Comparison of ENCODE assay signal across 8 cellular contexts in genomic region chr12:69239922-69240624, GRCh38. TPM values are rescaled to one million over a fixed set of nuclear protein-coding genes. Genes with fewer than 3 reads are reported as not detected.
A peak's percentile ranks its signal among the peaks of the same experiment; 100 is the strongest.
DNase-seq lines count a peak whose midpoint lies in the region; ATAC-seq and TF ChIP-seq lines count a peak whose summit lies in the region.

No MANE protein-coding gene starts in this region.

- H3K9me3 Mint-ChIP-seq in T-helper 2 cell treated with Interferon-gamma antibody and Interleukin-4, amounts not matched to agents 5 μg/mL and 100 μg/mL, for 36 hours, result no peaks in the 10 kb centered on the region

- no peaks in the 10 kb centered on the region for H3K27me3 Mint-ChIP-seq in T-helper 2 cell treated with Interferon-gamma antibody and Interleukin-4, amounts not matched to agents 5 μg/mL and 100 μg/mL, for 36 hours (ENCODE audit: low read depth)

- no peaks in the 10 kb centered on the region for H3K36me3 ChIP-seq in gastrocnemius medialis

- H3K4me3 ChIP-seq in astrocyte of the spinal cord (ENCODE audit: low read depth, low read length), result peak overlapping the region; percentile 81
- H3K4me3 ChIP-seq in iPS-11a (ENCODE audit: low read depth, low read length), result peak overlapping the region; percentile 82
- H3K4me3 ChIP-seq in gastrocnemius medialis, result peak overlapping the region; percentile 80 to 94 (median 82)

- peaks cover 37 to 40% of the 10 kb centered on the region in 2 donors for H3K4me1 ChIP-seq in gastrocnemius medialis

- intact Hi-C loops in gastrocnemius medialis (cut with DNase I; ENCODE audit: low total_unique reads), result loop anchor here (1.0 to 5.0 kb wide), 3 partner anchors 347 to 494 kb away; partner anchors contain the start of genes CCT2, MDM2 and SLC35E3

- H3K4me1 Mint-ChIP-seq in T-helper 2 cell treated with Interferon-gamma antibody and Interleukin-4, amounts not matched to agents 5 μg/mL and 100 μg/mL, for 36 hours (ENCODE audit: low read depth), result peaks cover 42% of the 10 kb centered on the region

- H3K9me3 ChIP-seq in gastrocnemius medialis, result no peaks in the 10 kb centered on the region

- H3K27me3 ChIP-seq in gastrocnemius medialis, result no peaks in the 10 kb centered on the region

- in situ Hi-C loops in astrocyte of the spinal cord (cut with HindIII; ENCODE audit: low sequenced_read_pairs) (no loop called here), gastrocnemius medialis (cut with MboI; ENCODE audit: low sequenced_read_pairs in 4 of 4) (no loop called here)

- peak; percentile 24 for ATAC-seq in GM21447 (IDR thresholded peaks at IDR 0.05; ENCODE audit: unreplicated experiment)
- peak; percentile 60 to 66 for ATAC-seq in gastrocnemius medialis

- DNase-seq in EH (ENCODE audit: low read depth), result peak; percentile 56
- peak; percentile 20 for DNase-seq in HuH-7 (ENCODE audit: low spot score)
- DNase-seq in T-helper 2 cell treated with Interferon-gamma antibody and Interleukin-4, amounts not matched to agents 5 μg/mL and 100 μg/mL, for 36 hours (ENCODE audit: low spot score), result peak; percentile 42
- peak; percentile 29 for DNase-seq in astrocyte of the spinal cord (ENCODE audit: low read depth, low spot score)
- DNase-seq in gastrocnemius medialis, result peak; percentile 7 to 23
- no peak for DNase-seq in COLO829 (ENCODE audit: low spot score)

- peak overlapping the region; percentile 86 to 93 (median 89) for H3K27ac ChIP-seq in gastrocnemius medialis

- H3K27ac Mint-ChIP-seq in T-helper 2 cell treated with Interferon-gamma antibody and Interleukin-4, amounts not matched to agents 5 μg/mL and 100 μg/mL, for 36 hours, result peak overlapping the region; percentile 99

- TF ChIP-seq CTCF in astrocyte of the spinal cord (IDR thresholded peaks at IDR 0.05; ENCODE audit: low read depth, low read length), result no peak
- no peak for TF ChIP-seq CTCF in gastrocnemius medialis (IDR thresholded peaks at IDR 0.05 in 4 of 5, conservative IDR thresholded peaks at IDR 0.05 in 1 of 5)

- no peak for TF ChIP-seq POLR2A in gastrocnemius medialis (IDR thresholded peaks at IDR 0.05)

- H3K36me3 Mint-ChIP-seq in T-helper 2 cell treated with Interferon-gamma antibody and Interleukin-4, amounts not matched to agents 5 μg/mL and 100 μg/mL, for 36 hours (ENCODE audit: low read depth), result peaks cover 22% of the 10 kb centered on the region

- H3K4me3 Mint-ChIP-seq in T-helper 2 cell treated with Interferon-gamma antibody and Interleukin-4, amounts not matched to agents 5 μg/mL and 100 μg/mL, for 36 hours, result peak overlapping the region; percentile 99

RNA-seq across cellular contexts. Expression of gene CPSF6, which starts 0.7 kb away (rescaled TPM):
- 10 to 100 TPM; 10.4 to 27.6 (median 18.6) TPM for total RNA-seq in gastrocnemius medialis
